Comparison of ENCODE assay signal across 1 cellular context in genomic region chr3:157135671-157136396, GRCh38.
TF ChIP-seq lines count a peak whose summit lies in the region.

No MANE protein-coding gene starts in this region.

TF ChIP-seq in HCT116, 20 proteins besides CTCF, POLR2A, EP300 and RAD21 (continued from another document):
- TF ChIP-seq, protein P1, sequence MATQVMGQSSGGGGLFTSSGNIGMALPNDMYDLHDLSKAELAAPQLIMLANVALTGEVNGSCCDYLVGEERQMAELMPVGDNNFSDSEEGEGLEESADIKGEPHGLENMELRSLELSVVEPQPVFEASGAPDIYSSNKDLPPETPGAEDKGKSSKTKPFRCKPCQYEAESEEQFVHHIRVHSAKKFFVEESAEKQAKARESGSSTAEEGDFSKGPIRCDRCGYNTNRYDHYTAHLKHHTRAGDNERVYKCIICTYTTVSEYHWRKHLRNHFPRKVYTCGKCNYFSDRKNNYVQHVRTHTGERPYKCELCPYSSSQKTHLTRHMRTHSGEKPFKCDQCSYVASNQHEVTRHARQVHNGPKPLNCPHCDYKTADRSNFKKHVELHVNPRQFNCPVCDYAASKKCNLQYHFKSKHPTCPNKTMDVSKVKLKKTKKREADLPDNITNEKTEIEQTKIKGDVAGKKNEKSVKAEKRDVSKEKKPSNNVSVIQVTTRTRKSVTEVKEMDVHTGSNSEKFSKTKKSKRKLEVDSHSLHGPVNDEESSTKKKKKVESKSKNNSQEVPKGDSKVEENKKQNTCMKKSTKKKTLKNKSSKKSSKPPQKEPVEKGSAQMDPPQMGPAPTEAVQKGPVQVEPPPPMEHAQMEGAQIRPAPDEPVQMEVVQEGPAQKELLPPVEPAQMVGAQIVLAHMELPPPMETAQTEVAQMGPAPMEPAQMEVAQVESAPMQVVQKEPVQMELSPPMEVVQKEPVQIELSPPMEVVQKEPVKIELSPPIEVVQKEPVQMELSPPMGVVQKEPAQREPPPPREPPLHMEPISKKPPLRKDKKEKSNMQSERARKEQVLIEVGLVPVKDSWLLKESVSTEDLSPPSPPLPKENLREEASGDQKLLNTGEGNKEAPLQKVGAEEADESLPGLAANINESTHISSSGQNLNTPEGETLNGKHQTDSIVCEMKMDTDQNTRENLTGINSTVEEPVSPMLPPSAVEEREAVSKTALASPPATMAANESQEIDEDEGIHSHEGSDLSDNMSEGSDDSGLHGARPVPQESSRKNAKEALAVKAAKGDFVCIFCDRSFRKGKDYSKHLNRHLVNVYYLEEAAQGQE (IDR thresholded peaks at IDR 0.05; ENCODE audit: low read depth): no peak
- no peak for TF ChIP-seq ELF1 (IDR thresholded peaks at IDR 0.05; ENCODE audit: borderline replicate concordance, low read depth)
- no peak for TF ChIP-seq CEBPB (IDR thresholded peaks at IDR 0.05; ENCODE audit: low read depth)
- TF ChIP-seq EGR1 (IDR thresholded peaks at IDR 0.05; ENCODE audit: low read depth): no peak
- TF ChIP-seq EZH2phosphoT487 (IDR thresholded peaks at IDR 0.05; ENCODE audit: borderline replicate concordance): no peak
- TF ChIP-seq CBX3 (IDR thresholded peaks at IDR 0.05; ENCODE audit: low read depth): no peak
